ENCODE assay signal across 2 cellular contexts in the genomic region with DNA sequence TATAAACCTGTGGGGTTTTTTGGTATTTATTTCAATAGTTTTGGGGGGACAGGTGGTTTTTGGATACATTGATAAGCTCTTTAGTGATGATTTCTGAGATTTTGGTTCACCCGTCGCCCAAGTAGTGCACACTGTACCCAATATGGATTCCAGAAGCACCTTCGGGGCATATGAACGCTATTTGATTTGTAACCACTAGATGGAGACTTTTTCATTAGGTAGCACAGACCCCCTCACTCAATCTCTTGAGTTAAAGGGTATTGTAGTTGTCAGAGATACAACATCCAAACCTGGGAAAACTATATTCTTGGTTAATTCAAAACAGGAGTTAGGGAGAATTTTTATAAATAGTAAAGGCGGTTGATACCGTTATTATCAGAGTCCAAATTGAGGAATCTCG.
TF ChIP-seq lines count a peak whose summit lies in the region.

No MANE protein-coding gene starts in this region.

TF ChIP-seq in SK-N-SH, 30 proteins besides CTCF, POLR2A, EP300 and RAD21 (continued from another document):
- TF ChIP-seq ZBTB33 (IDR thresholded peaks at IDR 0.05; ENCODE audit: borderline replicate concordance, low read depth) (no peak), FOXJ3 (CRISPR knock-in tag; IDR thresholded peaks at IDR 0.05) (no peak), TAF1 (IDR thresholded peaks at IDR 0.05; ENCODE audit: borderline replicate concordance, low read depth, low read length) (no peak), SMC3 (IDR thresholded peaks at IDR 0.05; ENCODE audit: low read depth, low read length) (no peak), TCF12 (IDR thresholded peaks at IDR 0.05) (no peak), MXI1 (IDR thresholded peaks at IDR 0.05; ENCODE audit: low read depth, low read length) (no peak), RFX5 (IDR thresholded peaks at IDR 0.05; ENCODE audit: low read length) (no peak)
- TF ChIP-seq, protein P1, sequence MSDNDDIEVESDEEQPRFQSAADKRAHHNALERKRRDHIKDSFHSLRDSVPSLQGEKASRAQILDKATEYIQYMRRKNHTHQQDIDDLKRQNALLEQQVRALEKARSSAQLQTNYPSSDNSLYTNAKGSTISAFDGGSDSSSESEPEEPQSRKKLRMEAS (IDR thresholded peaks at IDR 0.05; ENCODE audit: low read depth) = no peak
- TF ChIP-seq, protein P2, sequence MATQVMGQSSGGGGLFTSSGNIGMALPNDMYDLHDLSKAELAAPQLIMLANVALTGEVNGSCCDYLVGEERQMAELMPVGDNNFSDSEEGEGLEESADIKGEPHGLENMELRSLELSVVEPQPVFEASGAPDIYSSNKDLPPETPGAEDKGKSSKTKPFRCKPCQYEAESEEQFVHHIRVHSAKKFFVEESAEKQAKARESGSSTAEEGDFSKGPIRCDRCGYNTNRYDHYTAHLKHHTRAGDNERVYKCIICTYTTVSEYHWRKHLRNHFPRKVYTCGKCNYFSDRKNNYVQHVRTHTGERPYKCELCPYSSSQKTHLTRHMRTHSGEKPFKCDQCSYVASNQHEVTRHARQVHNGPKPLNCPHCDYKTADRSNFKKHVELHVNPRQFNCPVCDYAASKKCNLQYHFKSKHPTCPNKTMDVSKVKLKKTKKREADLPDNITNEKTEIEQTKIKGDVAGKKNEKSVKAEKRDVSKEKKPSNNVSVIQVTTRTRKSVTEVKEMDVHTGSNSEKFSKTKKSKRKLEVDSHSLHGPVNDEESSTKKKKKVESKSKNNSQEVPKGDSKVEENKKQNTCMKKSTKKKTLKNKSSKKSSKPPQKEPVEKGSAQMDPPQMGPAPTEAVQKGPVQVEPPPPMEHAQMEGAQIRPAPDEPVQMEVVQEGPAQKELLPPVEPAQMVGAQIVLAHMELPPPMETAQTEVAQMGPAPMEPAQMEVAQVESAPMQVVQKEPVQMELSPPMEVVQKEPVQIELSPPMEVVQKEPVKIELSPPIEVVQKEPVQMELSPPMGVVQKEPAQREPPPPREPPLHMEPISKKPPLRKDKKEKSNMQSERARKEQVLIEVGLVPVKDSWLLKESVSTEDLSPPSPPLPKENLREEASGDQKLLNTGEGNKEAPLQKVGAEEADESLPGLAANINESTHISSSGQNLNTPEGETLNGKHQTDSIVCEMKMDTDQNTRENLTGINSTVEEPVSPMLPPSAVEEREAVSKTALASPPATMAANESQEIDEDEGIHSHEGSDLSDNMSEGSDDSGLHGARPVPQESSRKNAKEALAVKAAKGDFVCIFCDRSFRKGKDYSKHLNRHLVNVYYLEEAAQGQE (IDR thresholded peaks at IDR 0.05; ENCODE audit: low read depth, low read length) = no peak
- TF ChIP-seq, protein P3, sequence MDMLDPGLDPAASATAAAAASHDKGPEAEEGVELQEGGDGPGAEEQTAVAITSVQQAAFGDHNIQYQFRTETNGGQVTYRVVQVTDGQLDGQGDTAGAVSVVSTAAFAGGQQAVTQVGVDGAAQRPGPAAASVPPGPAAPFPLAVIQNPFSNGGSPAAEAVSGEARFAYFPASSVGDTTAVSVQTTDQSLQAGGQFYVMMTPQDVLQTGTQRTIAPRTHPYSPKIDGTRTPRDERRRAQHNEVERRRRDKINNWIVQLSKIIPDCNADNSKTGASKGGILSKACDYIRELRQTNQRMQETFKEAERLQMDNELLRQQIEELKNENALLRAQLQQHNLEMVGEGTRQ (IDR thresholded peaks at IDR 0.05; ENCODE audit: borderline replicate concordance, low read depth, low read length) = no peak

TF ChIP-seq in SK-N-SH treated with all-trans-retinoic acid at 6 μM for 48 hours, 23 proteins besides CTCF, POLR2A, EP300 and RAD21 (continued from another document):
- no peak for TF ChIP-seq PATZ1 (CRISPR knock-in tag; IDR thresholded peaks at IDR 0.05; ENCODE audit: borderline replicate concordance)
- TF ChIP-seq ARNTL (CRISPR knock-in tag; IDR thresholded peaks at IDR 0.05; ENCODE audit: borderline replicate concordance, low read depth) = no peak
- TF ChIP-seq, protein P4, sequence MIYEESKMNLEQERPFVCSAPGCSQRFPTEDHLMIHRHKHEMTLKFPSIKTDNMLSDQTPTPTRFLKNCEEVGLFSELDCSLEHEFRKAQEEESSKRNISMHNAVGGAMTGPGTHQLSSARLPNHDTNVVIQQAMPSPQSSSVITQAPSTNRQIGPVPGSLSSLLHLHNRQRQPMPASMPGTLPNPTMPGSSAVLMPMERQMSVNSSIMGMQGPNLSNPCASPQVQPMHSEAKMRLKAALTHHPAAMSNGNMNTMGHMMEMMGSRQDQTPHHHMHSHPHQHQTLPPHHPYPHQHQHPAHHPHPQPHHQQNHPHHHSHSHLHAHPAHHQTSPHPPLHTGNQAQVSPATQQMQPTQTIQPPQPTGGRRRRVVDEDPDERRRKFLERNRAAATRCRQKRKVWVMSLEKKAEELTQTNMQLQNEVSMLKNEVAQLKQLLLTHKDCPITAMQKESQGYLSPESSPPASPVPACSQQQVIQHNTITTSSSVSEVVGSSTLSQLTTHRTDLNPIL (CRISPR knock-in tag; IDR thresholded peaks at IDR 0.05; ENCODE audit: low read depth) = no peak
- no peak for TF ChIP-seq ZNF565 (CRISPR knock-in tag; conservative IDR thresholded peaks at IDR 0.05; ENCODE audit: low read depth)
- TF ChIP-seq SNAI2 (CRISPR knock-in tag; IDR thresholded peaks at IDR 0.05) = no peak
